25 cellular contexts compared by ENCODE assay signal in genomic region chrX:134749651-134750450, GRCh38.
"Had no signal": no experiment of that assay in that cellular context is flagged by ENCODE, and none has a peak within 500 bp of the region (broad histone marks: within the 10 kb centered on the region; RNA-seq: fewer than 3 reads in every experiment).

No MANE protein-coding gene starts in this region.

- H3K9ac ChIP-seq: neural progenitor cell had no signal

- H3K4me1 Mint-ChIP-seq: natural killer cell had no signal

- H3K4me3 Mint-ChIP-seq: memory B cell, mesothelial cell of epicardium, natural killer cell, neural progenitor cell, type B pancreatic cell had no signal

- H3K36me3 ChIP-seq: heart left ventricle, lower lobe of right lung, neural progenitor cell, pancreas had no signal

- H3K9me3 ChIP-seq: heart left ventricle, lower lobe of right lung, pancreas had no signal

- H3K4me2 ChIP-seq: neural progenitor cell had no signal

- H3K27me3 ChIP-seq: neural progenitor cell had no signal

- H3K27ac ChIP-seq: dorsolateral prefrontal cortex, heart left ventricle, lower lobe of right lung, neural progenitor cell, pancreas had no signal

- H3K27me3 Mint-ChIP-seq: progenitor cell of endocrine pancreas, type B pancreatic cell had no signal

- H3K36me3 Mint-ChIP-seq: memory B cell, mesothelial cell of epicardium, natural killer cell, neural progenitor cell, type B pancreatic cell had no signal

- H3K4me1 ChIP-seq: heart left ventricle, lower lobe of right lung, pancreas had no signal

- H2AFZ ChIP-seq: neural progenitor cell had no signal

- H3K4me3 ChIP-seq: dorsolateral prefrontal cortex, heart left ventricle, lower lobe of right lung, neural progenitor cell, pancreas had no signal

- ATAC-seq: esophagus mucosa, heart left ventricle, left lobe of liver, lower lobe of right lung, natural killer cell, pancreas, right cardiac atrium had no signal

- H3K27ac Mint-ChIP-seq: memory B cell, mesothelial cell of epicardium, natural killer cell, neural progenitor cell, type B pancreatic cell had no signal

- DNase-seq: cortex of kidney; dorsolateral prefrontal cortex; effector CD8-positive, alpha-beta T cell; heart left ventricle; hypothalamus; kidney glomerular epithelial cell; lower lobe of right lung; natural killer cell; nucleus accumbens; pancreas; right cardiac atrium; small intestine; stimulated activated CD4-positive, alpha-beta T cell treated with anti-CD3 and anti-CD28 coated beads, Interleukin-12 subunit alpha, Interleukin-12 subunit beta, amount 100 ng/mL, for 4 hours; stimulated activated naive CD4-positive, alpha-beta T cell had no signal

- FAIRE-seq: endometrium, frontal cortex, islet of Langerhans, small intestine, urothelium cell line had no signal

- H3K9me3 Mint-ChIP-seq: memory B cell, natural killer cell, neural progenitor cell had no signal
